Comparison of ENCODE assay signal across 24 cellular contexts in the genomic region with DNA sequence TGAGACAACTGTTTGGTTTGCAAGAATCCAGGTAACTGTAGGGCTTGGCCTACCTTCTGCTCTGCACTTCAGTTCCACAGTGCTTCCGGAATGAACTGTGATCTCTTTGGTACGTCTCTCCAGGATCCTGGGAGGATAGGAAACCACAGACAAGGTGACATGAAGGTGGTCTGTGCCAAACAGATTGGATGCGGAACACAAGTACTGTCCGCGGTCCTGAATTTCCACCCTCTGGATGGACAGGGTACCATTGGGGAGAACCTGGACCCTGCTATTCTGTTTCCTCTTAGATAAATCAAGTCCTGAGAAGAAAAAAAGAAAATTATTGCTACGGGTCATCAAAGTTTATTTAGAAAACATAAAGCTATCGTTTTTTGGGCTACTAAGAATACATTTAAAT. TPM values are rescaled to one million over a fixed set of nuclear protein-coding genes. Genes with fewer than 3 reads are reported as not detected.
DNase-seq lines count a peak whose midpoint lies in the region; ATAC-seq, FAIRE-seq and TF ChIP-seq lines count a peak whose summit lies in the region.
"Had no signal": no experiment of that assay in that cellular context is flagged by ENCODE, and none has a peak within 500 bp of the region (broad histone marks: within the 10 kb centered on the region; RNA-seq: fewer than 3 reads in every experiment).

No MANE protein-coding gene starts in this region.

- H3K4me1 Mint-ChIP-seq in MCF 10A (ENCODE audit: insufficient read depth, unreplicated experiment) (peaks cover 12% of the 10 kb centered on the region), progenitor cell of endocrine pancreas (ENCODE audit: low read depth) (no peaks in the 10 kb centered on the region)

- WGBS in mammary epithelial cell (ENCODE audit: low coverage, missing lambda C conversion rate) = 89% methylated on average over 7 of the region's 7 CpGs
- WGBS in small intestine, 3 donors = 80 to 84% (median 84%) methylated on average over 7 of the region's 7 CpGs

- no peak for FAIRE-seq in small intestine (lab: Jason Lieb, UNC)
- FAIRE-seq: colon, endometrium, urothelium cell line had no signal

- BruUV-seq in MCF 10A (replicated peaks; lab: Mats Ljungman, UMichigan) (no TSS peak), mammary epithelial cell (replicated peaks; lab: Mats Ljungman, UMichigan) (no TSS peak)

- CTCF ChIA-PET in MCF 10A (lab: Yijun Ruan, JAX) = interaction anchor here (2.0 to 2.1 kb wide), 2 partner anchors 25 to 395 kb away, joined by 8 to 14 read pairs; no protein-coding TSS in a partner anchor
- CTCF ChIA-PET in mammary epithelial cell (lab: Charles Lee; ENCODE audit: low non-redundant PET) = no interaction called here

- intact Hi-C loops in MCF 10A (cut with micrococcal nuclease) = no loop called here
- intact Hi-C loops in mammary epithelial cell (cut with micrococcal nuclease) = loop anchor here (10.0 kb wide), 1 partner anchor 1021 kb away; no protein-coding TSS in a partner anchor

- H3K9me3 Mint-ChIP-seq in MCF 10A (ENCODE audit: unreplicated experiment) (no peaks in the 10 kb centered on the region), progenitor cell of endocrine pancreas (ENCODE audit: low read depth) (no peaks in the 10 kb centered on the region)
- H3K9me3 Mint-ChIP-seq: activated CD8-positive, alpha-beta T cell treated with anti-CD3 and anti-CD28 coated beads for 36 hours; activated naive CD4-positive, alpha-beta T cell treated with anti-CD3 and anti-CD28 coated beads for 36 hours had no signal

- no peaks in the 10 kb centered on the region for H3K79me2 ChIP-seq in mammary epithelial cell (ENCODE audit: insufficient read depth, low read length)

- TF ChIP-seq CTCF in MCF 10A (IDR thresholded peaks at IDR 0.05; ENCODE audit: unreplicated experiment) (no peak), mammary epithelial cell (conservative IDR thresholded peaks at IDR 0.05 in 1 of 2, IDR thresholded peaks at IDR 0.05 in 1 of 2; ENCODE audit: extremely low read depth in 1 of 2, insufficient read depth in 1 of 2, low read depth in 1 of 2, low read length in 2 of 2) (no peak), progenitor cell of endocrine pancreas (IDR thresholded peaks at IDR 0.05; ENCODE audit: unreplicated experiment) (no peak)

- DNase-seq in MCF 10A (ENCODE audit: unreplicated experiment) (peak; percentile 32), mammary epithelial cell (no peak), RPMI7951 (ENCODE audit: low read depth) (peak; percentile 26), glomerular visceral epithelial cell (ENCODE audit: extremely low spot score) (peak; percentile 10), progenitor cell of endocrine pancreas (ENCODE audit: low spot score, unreplicated experiment) (peak; percentile 39), small intestine (no peak), cerebellar cortex (ENCODE audit: low spot score) (no peak)
- DNase-seq: activated CD4-positive, CD25-positive, alpha-beta regulatory T cell; activated CD8-positive, alpha-beta T cell treated with anti-CD3 and anti-CD28 coated beads for 36 hours; activated naive CD4-positive, alpha-beta T cell treated with anti-CD3 and anti-CD28 coated beads for 36 hours; activated T-cell treated with anti-CD3 and anti-CD28 coated beads, Interleukin-2, amount 50 U/mL, for 1 hour; KG1; left cardiac atrium; NCI-H1092 treated with DMSO at 0.1 percent for 48 hours; NCI-H69; substantia nigra had no signal

- H3K9me3 ChIP-seq in mammary epithelial cell (replicated peaks; ENCODE audit: insufficient read depth, low read length) = no peaks in the 10 kb centered on the region
- no peaks in the 10 kb centered on the region for H3K9me3 ChIP-seq in small intestine (ENCODE audit: control insufficient read depth, low read depth)
- H3K9me3 ChIP-seq: ascending aorta had no signal

- dilution Hi-C loops in mammary epithelial cell (cut with HindIII; ENCODE audit: low sequenced_read_pairs) = no loop called here

- H3K4me3 Mint-ChIP-seq in MCF 10A (ENCODE audit: unreplicated experiment) = no peak overlapping the region
- H3K4me3 Mint-ChIP-seq in progenitor cell of endocrine pancreas (ENCODE audit: low read depth) = no peak overlapping the region
- H3K4me3 Mint-ChIP-seq: activated CD8-positive, alpha-beta T cell treated with anti-CD3 and anti-CD28 coated beads for 36 hours; activated naive CD4-positive, alpha-beta T cell treated with anti-CD3 and anti-CD28 coated beads for 36 hours had no signal

- in situ Hi-C loops in mammary epithelial cell (cut with MboI; ENCODE audit: low sequenced_read_pairs in 2 of 2) = loop anchor here (10.0 to 25.0 kb wide), 2 partner anchors 394 to 471 kb away; no protein-coding TSS in a partner anchor

- H3K4me3 ChIP-seq in mammary epithelial cell (replicated peaks in 1 of 3; ENCODE audit: insufficient read depth in 1 of 3, low read depth in 2 of 3, low read length in 3 of 3) = no peak overlapping the region
- no peak overlapping the region for H3K4me3 ChIP-seq in small intestine (ENCODE audit: low read depth in 1 of 2, low read length in 2 of 2)
- H3K4me3 ChIP-seq: ascending aorta had no signal

- H3K27me3 ChIP-seq in mammary epithelial cell (ENCODE audit: insufficient read depth, low read length) (peaks cover 17% of the 10 kb centered on the region), small intestine (ENCODE audit: control insufficient read depth in 2 of 2, insufficient read depth in 2 of 2, low read length in 2 of 2) (no peaks in the 10 kb centered on the region)
- H3K27me3 ChIP-seq: ascending aorta had no signal

- H3K36me3 Mint-ChIP-seq in MCF 10A (ENCODE audit: insufficient read depth, unreplicated experiment) = no peaks in the 10 kb centered on the region
- no peaks in the 10 kb centered on the region for H3K36me3 Mint-ChIP-seq in progenitor cell of endocrine pancreas (ENCODE audit: insufficient read depth)

- H3K4me1 ChIP-seq in mammary epithelial cell (ENCODE audit: insufficient read depth, low read length) = peaks cover 12% of the 10 kb centered on the region
- H3K4me1 ChIP-seq in small intestine (ENCODE audit: control insufficient read depth in 2 of 2, insufficient read depth in 1 of 2, low read depth in 1 of 2, low read length in 1 of 2) = no peaks in the 10 kb centered on the region
- H3K4me1 ChIP-seq: ascending aorta had no signal

- no peak overlapping the region for H3K9ac ChIP-seq in mammary epithelial cell (ENCODE audit: insufficient read depth, low read length)

- POLR2A ChIA-PET in MCF 10A (lab: Yijun Ruan, JAX) = no interaction called here

- H4K20me1 ChIP-seq in mammary epithelial cell (ENCODE audit: insufficient read depth, low read length) = no peaks in the 10 kb centered on the region

- H3K27me3 Mint-ChIP-seq in MCF 10A (ENCODE audit: insufficient read depth, unreplicated experiment) = peaks cover 20% of the 10 kb centered on the region
- no peaks in the 10 kb centered on the region for H3K27me3 Mint-ChIP-seq in progenitor cell of endocrine pancreas

- H3K4me2 ChIP-seq in mammary epithelial cell (ENCODE audit: insufficient read depth, low read depth, low read length) = no peak overlapping the region

- no peaks in the 10 kb centered on the region for H3K36me3 ChIP-seq in mammary epithelial cell (ENCODE audit: insufficient read depth, low read length)
- H3K36me3 ChIP-seq in small intestine (ENCODE audit: control insufficient read depth in 2 of 2, insufficient read depth in 2 of 2, low read length in 2 of 2) = no peaks in the 10 kb centered on the region
- H3K36me3 ChIP-seq: ascending aorta had no signal

- H3K27ac Mint-ChIP-seq in MCF 10A (ENCODE audit: low read depth, unreplicated experiment) (no peak overlapping the region), progenitor cell of endocrine pancreas (no peak overlapping the region)
- H3K27ac Mint-ChIP-seq: activated CD8-positive, alpha-beta T cell treated with anti-CD3 and anti-CD28 coated beads for 36 hours; activated naive CD4-positive, alpha-beta T cell treated with anti-CD3 and anti-CD28 coated beads for 36 hours had no signal

- no peak for ATAC-seq in GM21786 (IDR thresholded peaks at IDR 0.05; ENCODE audit: unreplicated experiment)
- ATAC-seq: activated CD8-positive, alpha-beta T cell treated with anti-CD3 and anti-CD28 coated beads for 36 hours; left cardiac atrium had no signal

- no peak overlapping the region for H3K27ac ChIP-seq in mammary epithelial cell (ENCODE audit: insufficient read depth, low read depth, low read length)
- no peak overlapping the region for H3K27ac ChIP-seq in small intestine (ENCODE audit: low read depth in 1 of 2, low read length in 1 of 2)
- H3K27ac ChIP-seq: ascending aorta, C4-2B had no signal

- H2AFZ ChIP-seq in mammary epithelial cell (ENCODE audit: low read depth, low read length) = no peak overlapping the region

RNA-seq across cellular contexts. Expression of a gene that starts 17.3 kb away (rescaled TPM):
- total RNA-seq in MCF 10A (2022) (not detected in 2 replicates), mammary epithelial cell (under 1 TPM in 1 of 2 donors, not detected in 1; under 0.01 TPM), progenitor cell of endocrine pancreas (1.6 and 1.8 TPM in 2 replicates)
- polyA plus RNA-seq in mammary epithelial cell (not detected), small intestine (1 to 10 TPM in 1 of 3 donors, not detected in 2; 2.6 TPM)
- polyA minus RNA-seq in mammary epithelial cell = not detected
- total RNA-seq in RPMI7951 (2014; rRNA removed; shearing (Covaris generic)) = 0.36 and 0.59 TPM in 2 replicates
- total RNA-seq: activated CD8-positive, alpha-beta T cell treated with anti-CD3 and anti-CD28 coated beads for 36 hours; activated naive CD4-positive, alpha-beta T cell treated with anti-CD3 and anti-CD28 coated beads for 36 hours; OCI-LY7; T-helper 2 cell treated with Interferon-gamma antibody and Interleukin-4, amounts not matched to agents 100 ng/mL and 5 ng/mL, for 36 hours had no signal

RNA-seq across cellular contexts. Expression of a gene that starts 59.0 kb away (rescaled TPM):
- total RNA-seq in MCF 10A (2022) = not detected in 2 replicates
- total RNA-seq in mammary epithelial cell = not detected
- not detected for polyA plus RNA-seq in mammary epithelial cell
- polyA minus RNA-seq in mammary epithelial cell = not detected
- total RNA-seq in RPMI7951 (2014; rRNA removed; shearing (Covaris generic)) = not detected in 2 replicates
- not detected in 2 replicates for total RNA-seq in progenitor cell of endocrine pancreas
- polyA plus RNA-seq in small intestine = under 1 TPM in 2 of 3 donors, not detected in 1; 0.54 to 0.75 TPM
- total RNA-seq: activated CD8-positive, alpha-beta T cell treated with anti-CD3 and anti-CD28 coated beads for 36 hours; activated naive CD4-positive, alpha-beta T cell treated with anti-CD3 and anti-CD28 coated beads for 36 hours; ascending aorta; T-helper 2 cell treated with Interferon-gamma antibody and Interleukin-4, amounts not matched to agents 100 ng/mL and 5 ng/mL, for 36 hours had no signal

Comparison
In these comparisons a context has a peak if more than half of its experiments do, and no peak if none do; other contexts are left out.
1. DNase-seq: peak in MCF 10A (single experiment), RPMI7951 (single experiment), glomerular visceral epithelial cell (single experiment) and progenitor cell of endocrine pancreas (single experiment); none in mammary epithelial cell (single experiment), small intestine (single experiment) and cerebellar cortex (single experiment).